In the genomic region with DNA sequence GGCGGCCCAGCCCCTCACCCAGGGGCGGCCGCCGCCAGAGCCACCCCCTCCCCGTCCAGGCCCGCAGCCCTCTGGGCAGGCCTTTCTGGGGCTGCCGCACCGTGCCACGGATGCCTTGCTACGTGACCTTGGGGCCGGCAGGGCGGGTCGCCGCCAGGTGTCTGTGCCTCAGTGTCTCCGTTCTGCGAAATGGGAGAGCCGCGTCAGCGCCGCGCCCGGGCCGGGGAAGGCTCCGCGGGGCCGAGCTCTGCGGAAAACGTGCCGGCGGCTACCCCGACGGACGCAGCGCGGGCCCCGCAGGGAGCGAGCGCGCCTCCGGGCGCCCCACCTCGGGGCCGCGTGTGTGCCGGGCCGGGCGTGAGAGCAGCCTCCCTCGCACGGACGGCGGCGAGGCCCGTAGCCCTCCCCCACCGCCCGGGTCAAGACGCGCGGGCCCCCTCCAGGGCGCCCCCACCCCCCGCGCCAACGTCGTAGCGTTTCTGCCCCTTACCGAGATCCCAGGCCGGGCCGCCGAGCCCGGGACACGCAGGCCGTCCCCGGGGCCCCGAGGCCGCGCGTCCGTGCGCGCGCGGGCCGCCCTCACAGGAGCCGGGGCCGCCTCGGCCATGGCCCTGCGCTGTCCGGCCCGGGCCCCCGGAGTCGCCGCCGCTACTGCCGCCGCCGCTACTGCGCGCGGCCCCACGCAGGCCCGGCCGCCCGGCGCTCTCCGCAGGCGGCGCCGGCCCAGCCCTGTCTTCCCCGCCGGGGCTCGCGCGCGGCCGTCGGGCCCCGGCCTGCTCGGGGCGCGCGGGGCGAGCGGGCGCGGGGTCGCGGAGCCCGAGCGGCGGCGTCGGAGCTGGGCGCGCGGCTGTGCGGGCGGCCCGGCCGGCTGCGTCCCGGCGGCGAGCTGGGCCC, we compare ENCODE assay signal across 8 cellular contexts. TPM values are rescaled to one million over a fixed set of nuclear protein-coding genes. Genes with fewer than 3 reads are reported as not detected.
DNase-seq lines count a peak whose midpoint lies in the region; FAIRE-seq and TF ChIP-seq lines count a peak whose summit lies in the region.

No MANE protein-coding gene starts in this region.

- peaks cover 22% of the 10 kb centered on the region for H3K27me3 ChIP-seq in H7 (ENCODE audit: control insufficient read depth, insufficient read depth, low read length)
- H3K27me3 ChIP-seq in bronchial epithelial cell (ENCODE audit: control insufficient read depth, insufficient read depth, low read length) = no peaks in the 10 kb centered on the region
- H3K27me3 ChIP-seq in subcutaneous abdominal adipose tissue (ENCODE audit: control insufficient read depth in 5 of 5, insufficient read depth in 4 of 5, low read length in 5 of 5) = no peaks in the 10 kb centered on the region

- peak; percentile 54 for DNase-seq in NCI-H748 (lab: John Stamatoyannopoulos, UW; ENCODE audit: unreplicated experiment)
- no peak for DNase-seq in NCI-H748 treated with DMSO at 0.1 percent for 48 hours (lab: John Stamatoyannopoulos, UW)
- peak; percentile 86 for DNase-seq in H7
- DNase-seq in M059J (ENCODE audit: low read depth) = peak; percentile 23
- DNase-seq in bronchial epithelial cell (ENCODE audit: low read depth) = no peak
- no peak for DNase-seq in lower leg skin (ENCODE audit: low spot score in 2 of 2)
- DNase-seq in activated effector memory CD4-positive, alpha-beta T cell treated with anti-CD3 and anti-CD28 coated beads, Interleukin-2, amount 50 U/mL, for 16 hours = no peak

- no peak for TF ChIP-seq POLR2A in lower leg skin (IDR thresholded peaks at IDR 0.05)

- FAIRE-seq in bronchial epithelial cell (lab: Jason Lieb, UNC) = no peak

- H3K9me3 ChIP-seq in subcutaneous abdominal adipose tissue (ENCODE audit: control insufficient read depth in 5 of 5, low read length in 5 of 5) = no peaks in the 10 kb centered on the region

- peak overlapping the region in 4 of 5 donors; percentile 28 to 78 (median 68) for H3K9ac ChIP-seq in subcutaneous abdominal adipose tissue (ENCODE audit: low read length in 5 of 5)

- WGBS in lower leg skin, 2 donors = 0 to 2% methylated on average over 10 to 16 of the region's 142 CpGs

- no peaks in the 10 kb centered on the region; the same call in 1 of the 2 replicates for H3K36me3 ChIP-seq in H7 (replicated peaks; ENCODE audit: control insufficient read depth, insufficient read depth, low read length)
- H3K36me3 ChIP-seq in bronchial epithelial cell (ENCODE audit: control insufficient read depth, insufficient read depth, low read length) = peaks cover 5% of the 10 kb centered on the region
- H3K36me3 ChIP-seq in subcutaneous abdominal adipose tissue (ENCODE audit: control insufficient read depth in 5 of 5, insufficient read depth in 5 of 5, low read length in 5 of 5) = peaks cover 0 to 20% (median 15%) of the 10 kb centered on the region in 5 donors

- TF ChIP-seq CTCF in bronchial epithelial cell (IDR thresholded peaks at IDR 0.05; ENCODE audit: insufficient read depth, low read length, severe bottlenecking) = no peak
- TF ChIP-seq CTCF in lower leg skin (IDR thresholded peaks at IDR 0.05) = no peak

- H3K4me3 ChIP-seq in H7 (ENCODE audit: insufficient read depth, low read depth, low read length) (peak overlapping the region; percentile 65), bronchial epithelial cell (ENCODE audit: low read depth, low read length) (peak overlapping the region; percentile 68), lower leg skin (ENCODE audit: low read depth, poor library complexity, severe bottlenecking) (peak overlapping the region; percentile 40), subcutaneous abdominal adipose tissue (ENCODE audit: low read depth in 1 of 5, low read length in 5 of 5) (peak overlapping the region in 4 of 5 donors; percentile 66 to 85 (median 81))

- H3K27ac ChIP-seq in subcutaneous abdominal adipose tissue (ENCODE audit: low read depth, low read length) = no peak overlapping the region

- H3K4me1 ChIP-seq in subcutaneous abdominal adipose tissue (ENCODE audit: control insufficient read depth in 5 of 5, insufficient read depth in 5 of 5, low read length in 5 of 5) = peaks cover 2 to 24% (median 20%) of the 10 kb centered on the region in 5 donors

- intact Hi-C loops in lower leg skin (cut with DNase I; ENCODE audit: low total_unique reads) = no loop called here

RNA-seq across cellular contexts. Expression of a gene that starts 1.1 kb away (rescaled TPM):
- 9.0 and 12.1 TPM in 2 replicates for total RNA-seq in H7 (2014; rRNA removed; shearing (Covaris generic))
- total RNA-seq in M059J (2014; rRNA removed; shearing (Covaris generic)) = 6.3 and 9.9 TPM in 2 replicates
- total RNA-seq in bronchial epithelial cell (5.8 and 6.6 TPM in 2 replicates), lower leg skin (10 to 100 TPM; 10.6 to 18.7 (median 15.4) TPM)

RNA-seq across cellular contexts. Expression of a gene that starts 37.8 kb away (rescaled TPM):
- 19.4 and 19.9 TPM in 2 replicates for total RNA-seq in H7 (2014; rRNA removed; shearing (Covaris generic))
- 10.3 and 17.5 TPM in 2 replicates for total RNA-seq in M059J (2014; rRNA removed; shearing (Covaris generic))
- 15.0 and 16.1 TPM in 2 replicates for total RNA-seq in bronchial epithelial cell
- total RNA-seq in lower leg skin = 10 to 100 TPM; 21.6 to 26.3 (median 23.8) TPM

Comparison
In these comparisons a context has a peak if more than half of its experiments do, and no peak if none do; other contexts are left out.
1. DNase-seq: peak in NCI-H748 (single experiment), H7 (single experiment) and M059J (single experiment); none in NCI-H748 treated with DMSO at 0.1 percent for 48 hours (single experiment), bronchial epithelial cell (single experiment), lower leg skin (0 of 2) and activated effector memory CD4-positive, alpha-beta T cell treated with anti-CD3 and anti-CD28 coated beads, Interleukin-2, amount 50 U/mL, for 16 hours (single experiment).
2. Peak in every context shown above with its lines, with median percentiles within 50 percentile points of each other: H3K4me3 ChIP-seq.